ENCODE assay signal across 8 cellular contexts in the genomic region with DNA sequence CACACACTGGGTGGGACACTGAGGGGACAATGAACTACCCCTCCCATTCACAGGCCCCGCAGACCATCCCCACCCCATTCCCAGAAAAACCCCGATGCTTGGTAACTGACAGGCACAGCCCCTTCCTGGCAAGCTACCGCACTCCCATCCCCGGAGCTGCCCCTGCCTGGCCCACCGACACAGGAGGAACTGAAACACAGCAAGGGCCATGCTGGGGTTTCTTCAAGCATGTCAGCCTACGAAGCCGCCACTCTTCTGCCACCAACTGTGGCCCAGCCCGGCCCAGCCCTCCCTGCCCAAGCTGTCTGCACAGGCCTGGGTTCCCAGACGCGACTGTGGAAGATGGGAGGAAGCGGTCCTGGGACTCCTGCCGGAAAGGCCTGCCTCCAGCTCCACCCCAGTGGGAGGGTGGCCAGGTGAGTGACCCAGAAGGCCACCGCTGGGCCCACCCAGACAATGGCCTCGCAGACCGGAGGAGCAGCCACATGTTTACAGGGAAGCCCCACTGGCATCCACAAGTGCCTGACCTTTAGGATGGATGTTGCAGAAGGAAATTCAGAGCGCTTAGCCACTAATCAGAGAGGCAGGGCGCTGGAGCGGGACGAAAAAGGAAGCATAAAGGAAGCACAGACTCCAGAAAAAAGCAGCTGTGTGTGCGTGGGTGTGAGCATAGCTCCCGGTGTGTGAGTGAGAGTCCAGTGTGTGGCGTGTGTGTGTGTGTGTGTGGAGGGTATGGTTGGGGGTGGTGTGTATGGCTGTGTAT. TPM values are rescaled to one million over a fixed set of nuclear protein-coding genes. Genes with fewer than 3 reads are reported as not detected.
DNase-seq lines count a peak whose midpoint lies in the region; ATAC-seq, FAIRE-seq and TF ChIP-seq lines count a peak whose summit lies in the region.

No MANE protein-coding gene starts in this region.

- whole genome bisulfite sequencing in pancreas, 2 donors, result 64 to 72% methylated on average over 22 of the region's 22 CpGs

- no peaks in the 10 kb centered on the region for H3K4me1 ChIP-seq in pancreas

- FAIRE-seq in pancreas (lab: Jason Lieb, UNC), result no peak

- intact Hi-C loops in pancreas (cut with DNase I), result no loop called here

- DNase-seq in activated gamma-delta T cell treated with Interleukin-2 at 50 U/mL for 16 hours (peak; percentile 9), activated gamma-delta T cell (lab: John Stamatoyannopoulos, UW) (no peak), NOMO-1 (lab: John Stamatoyannopoulos, UW; ENCODE audit: unreplicated experiment in 2 of 2) (peak; percentile 47 to 53), coronary artery (ENCODE audit: low spot score) (no peak), pancreas (no peak), HUDEP-2 (lab: John Stamatoyannopoulos, UW; ENCODE audit: unreplicated experiment in 76 of 76) (no peak), inferior parietal cortex (ENCODE audit: extremely low spot score) (no peak), NCI-H2081 (lab: John Stamatoyannopoulos, UW) (no peak)

- ATAC-seq in pancreas, result peak in 3 of 4 donors; percentile 13 to 18 (median 16)

- no peaks in the 10 kb centered on the region for H3K36me3 ChIP-seq in pancreas

- H3K9me3 ChIP-seq in pancreas, result no peaks in the 10 kb centered on the region

- no peak for TF ChIP-seq CTCF in coronary artery (IDR thresholded peaks at IDR 0.05)
- no peak for TF ChIP-seq CTCF in pancreas (IDR thresholded peaks at IDR 0.05)

- H3K4me3 ChIP-seq in coronary artery (peak overlapping the region; percentile 46), pancreas (no peak overlapping the region)

- no peaks in the 10 kb centered on the region for H3K27me3 ChIP-seq in pancreas

- H3K27ac ChIP-seq in coronary artery (peak overlapping the region; percentile 43 to 85), pancreas (peak overlapping the region in 2 of 4 donors; percentile 71 to 73)

RNA-seq across cellular contexts. Expression of a gene that starts 10.2 kb away (rescaled TPM):
- 1 to 10 TPM in 4 of 6 donors, under 1 TPM in 2; 0.46 to 8.1 (median 2.4) TPM for total RNA-seq in pancreas
- 1 to 10 TPM; 1.2 to 1.6 TPM for polyA plus RNA-seq in pancreas

Comparison
In these comparisons a context has a peak if more than half of its experiments do, and no peak if none do; other contexts are left out.
1. DNase-seq: peak in activated gamma-delta T cell treated with Interleukin-2 at 50 U/mL for 16 hours (single experiment) and NOMO-1 (2 of 2); none in activated gamma-delta T cell (single experiment), coronary artery (single experiment), pancreas (0 of 6), HUDEP-2 (0 of 76), inferior parietal cortex (single experiment) and NCI-H2081 (0 of 2).